In genomic region chr1:96872757-96873156, GRCh38 we compare ENCODE assay signal across 17 cellular contexts.
DNase-seq lines count a peak whose midpoint lies in the region; ATAC-seq and TF ChIP-seq lines count a peak whose summit lies in the region.
"Had no signal": no experiment of that assay in that cellular context is flagged by ENCODE, and none has a peak within 500 bp of the region (broad histone marks: within the 10 kb centered on the region; RNA-seq: fewer than 3 reads in every experiment).

No MANE protein-coding gene starts in this region.

- 67% methylated on average over 2 of the region's 2 CpGs; no CpG with 5 or more reads in 1 of the 2 experiments for WGBS in endodermal cell (ENCODE audit: insufficient coverage in 1 of 2, insufficient read length in 1 of 2), 2 experiments
- 58 to 81% methylated on average over 2 of the region's 2 CpGs for WGBS in body of pancreas, 2 donors

- no peak overlapping the region for H3K4me2 ChIP-seq in neural progenitor cell
- H3K4me2 ChIP-seq: BLaER1 treated with 17β-estradiol and CSF1 and Interleukin-3, amounts not matched to agents 10 nM and 100 nM had no signal

- no peaks in the 10 kb centered on the region for H3K27me3 ChIP-seq in endodermal cell (ENCODE audit: control insufficient read depth, insufficient read depth, low read length, poor library complexity, severe bottlenecking)
- H3K27me3 ChIP-seq in neural progenitor cell, result no peaks in the 10 kb centered on the region
- no peaks in the 10 kb centered on the region for H3K27me3 ChIP-seq in body of pancreas
- no peaks in the 10 kb centered on the region for H3K27me3 ChIP-seq in colonic mucosa
- H3K27me3 ChIP-seq: BLaER1 treated with 17β-estradiol and CSF1 and Interleukin-3, amounts not matched to agents 10 nM and 100 nM; SJCRH30 had no signal

- no peak overlapping the region for H3K27ac Mint-ChIP-seq in endodermal cell
- no peak overlapping the region for H3K27ac Mint-ChIP-seq in neural progenitor cell

- TF ChIP-seq CTCF in LNCaP clone FGC (IDR thresholded peaks at IDR 0.05; ENCODE audit: control insufficient read depth, extremely low read depth, insufficient read depth) (peak; percentile 14; the same call in 1 of the 2 replicates), endodermal cell (conservative IDR thresholded peaks at IDR 0.05) (peak; percentile 69), neural progenitor cell (IDR thresholded peaks at IDR 0.05) (peak; percentile 44), body of pancreas (IDR thresholded peaks at IDR 0.05) (no peak), colonic mucosa (IDR thresholded peaks at IDR 0.05) (no peak)

- no peak overlapping the region for H3K9ac ChIP-seq in endodermal cell (ENCODE audit: extremely low read depth, low read length, poor library complexity, severe bottlenecking)
- no peak overlapping the region for H3K9ac ChIP-seq in neural progenitor cell
- no peak overlapping the region for H3K9ac ChIP-seq in colonic mucosa (ENCODE audit: low read depth in 2 of 2, low read length in 2 of 2)
- H3K9ac ChIP-seq: BLaER1 treated with 17β-estradiol and CSF1 and Interleukin-3, amounts not matched to agents 10 nM and 100 nM had no signal

- H3K36me3 Mint-ChIP-seq in endodermal cell (ENCODE audit: low read depth), result no peaks in the 10 kb centered on the region
- H3K36me3 Mint-ChIP-seq in neural progenitor cell, result peaks cover 1% of the 10 kb centered on the region

- DNase-seq in NCI-H82 (lab: John Stamatoyannopoulos, UW) (peak; percentile 3), NCI-H82 treated with DMSO at 0.1 percent for 48 hours (lab: John Stamatoyannopoulos, UW; ENCODE audit: unreplicated experiment) (no peak), LNCaP clone FGC (ENCODE audit: low read depth) (no peak), endodermal cell (peak; percentile 49), neural progenitor cell (ENCODE audit: low spot score) (peak; percentile 11), body of pancreas (no peak), colonic mucosa (no peak), caudate nucleus (lab: John Stamatoyannopoulos, UW) (no peak)
- DNase-seq: KBM-7; NCI-H1092 treated with DMSO at 0.1 percent for 48 hours; NCI-H526; NK-92 treated with Interleukin-12 subunit alpha and Interleukin-12 subunit beta, amount 100 ng/mL, for 24 hours; PC-3; SJCRH30 had no signal

- no peak for ATAC-seq in body of pancreas
- ATAC-seq: PC-3 had no signal

- no peak overlapping the region for H3K4me3 ChIP-seq in LNCaP clone FGC (ENCODE audit: low read depth, low read length)
- H3K4me3 ChIP-seq in endodermal cell (ENCODE audit: low read length), result no peak overlapping the region
- H3K4me3 ChIP-seq in neural progenitor cell, result no peak overlapping the region
- H3K4me3 ChIP-seq in body of pancreas, result no peak overlapping the region
- no peak overlapping the region for H3K4me3 ChIP-seq in colonic mucosa
- H3K4me3 ChIP-seq: BLaER1 treated with 17β-estradiol and CSF1 and Interleukin-3, amounts not matched to agents 10 nM and 100 nM; HAP-1; SJCRH30 had no signal

- no peak for TF ChIP-seq POLR2A in body of pancreas (IDR thresholded peaks at IDR 0.05)

- H3K79me2 ChIP-seq in neural progenitor cell (ENCODE audit: low read depth), result no peaks in the 10 kb centered on the region

- H3K27ac ChIP-seq in endodermal cell (ENCODE audit: low read depth, low read length) (no peak overlapping the region), neural progenitor cell (no peak overlapping the region), body of pancreas (no peak overlapping the region), colonic mucosa (no peak overlapping the region), caudate nucleus (ENCODE audit: low read depth, low read length) (no peak overlapping the region)
- H3K27ac ChIP-seq: BLaER1 treated with 17β-estradiol and CSF1 and Interleukin-3, amounts not matched to agents 10 nM and 100 nM; RWPE1; SJCRH30 had no signal

- intact Hi-C loops in body of pancreas (cut with DNase I) (no loop called here), colonic mucosa (cut with DNase I) (no loop called here)

- H2AFZ ChIP-seq in neural progenitor cell (replicated peaks), result no peak overlapping the region

- no peaks in the 10 kb centered on the region for H3K36me3 ChIP-seq in endodermal cell (ENCODE audit: control insufficient read depth, insufficient read depth, low read length)
- H3K36me3 ChIP-seq in neural progenitor cell, result no peaks in the 10 kb centered on the region
- H3K36me3 ChIP-seq in body of pancreas (replicated peaks in 1 of 2; ENCODE audit: insufficient read depth in 1 of 2, low read depth in 2 of 2), result no peaks in the 10 kb centered on the region
- H3K36me3 ChIP-seq in colonic mucosa, result no peaks in the 10 kb centered on the region
- H3K36me3 ChIP-seq: BLaER1 treated with 17β-estradiol and CSF1 and Interleukin-3, amounts not matched to agents 10 nM and 100 nM; HAP-1; SJCRH30 had no signal

- H3K4me1 ChIP-seq in endodermal cell (ENCODE audit: control insufficient read depth, insufficient read depth, low read length) (no peaks in the 10 kb centered on the region), neural progenitor cell (no peaks in the 10 kb centered on the region), body of pancreas (no peaks in the 10 kb centered on the region), colonic mucosa (no peaks in the 10 kb centered on the region)
- H3K4me1 ChIP-seq: BLaER1 treated with 17β-estradiol and CSF1 and Interleukin-3, amounts not matched to agents 10 nM and 100 nM; HAP-1; SJCRH30 had no signal

- H3K9me3 Mint-ChIP-seq in endodermal cell, result peaks cover 2% of the 10 kb centered on the region
- peaks cover 25% of the 10 kb centered on the region for H3K9me3 Mint-ChIP-seq in neural progenitor cell

- H3F3A ChIP-seq in neural progenitor cell (ENCODE audit: low read depth), result no peaks in the 10 kb centered on the region

- H3K27me3 Mint-ChIP-seq in endodermal cell (ENCODE audit: insufficient read depth) (no peaks in the 10 kb centered on the region), neural progenitor cell (ENCODE audit: insufficient read depth, low read depth) (no peaks in the 10 kb centered on the region)

- peaks cover 9% of the 10 kb centered on the region for H3K9me3 ChIP-seq in endodermal cell (ENCODE audit: control insufficient read depth, low read length)
- H3K9me3 ChIP-seq in neural progenitor cell (ENCODE audit: low read depth), result no peaks in the 10 kb centered on the region
- peaks cover 0 to 8% (median 0%) of the 10 kb centered on the region in 3 donors for H3K9me3 ChIP-seq in body of pancreas
- no peaks in the 10 kb centered on the region for H3K9me3 ChIP-seq in colonic mucosa
- H3K9me3 ChIP-seq: HAP-1, SJCRH30 had no signal

- H4K20me1 ChIP-seq in neural progenitor cell (ENCODE audit: low read depth), result no peaks in the 10 kb centered on the region
- H4K20me1 ChIP-seq: BLaER1 treated with 17β-estradiol and CSF1 and Interleukin-3, amounts not matched to agents 10 nM and 100 nM had no signal

- H3K4me3 Mint-ChIP-seq in endodermal cell (no peak overlapping the region), neural progenitor cell (no peak overlapping the region)

- peaks cover 4% of the 10 kb centered on the region for H3K4me1 Mint-ChIP-seq in endodermal cell
- H3K4me1 Mint-ChIP-seq in neural progenitor cell, result no peaks in the 10 kb centered on the region

Comparison
In these comparisons a context has a peak if more than half of its experiments do, and no peak if none do; other contexts are left out.
1. DNase-seq: peak in NCI-H82 (single experiment), endodermal cell (single experiment) and neural progenitor cell (single experiment); none in NCI-H82 treated with DMSO at 0.1 percent for 48 hours (single experiment), LNCaP clone FGC (single experiment), body of pancreas (0 of 4), colonic mucosa (single experiment) and caudate nucleus (0 of 61).
2. CTCF ChIP-seq: peak in LNCaP clone FGC (single experiment), endodermal cell (single experiment) and neural progenitor cell (single experiment); none in body of pancreas (0 of 7) and colonic mucosa (single experiment).